In the genomic region with DNA sequence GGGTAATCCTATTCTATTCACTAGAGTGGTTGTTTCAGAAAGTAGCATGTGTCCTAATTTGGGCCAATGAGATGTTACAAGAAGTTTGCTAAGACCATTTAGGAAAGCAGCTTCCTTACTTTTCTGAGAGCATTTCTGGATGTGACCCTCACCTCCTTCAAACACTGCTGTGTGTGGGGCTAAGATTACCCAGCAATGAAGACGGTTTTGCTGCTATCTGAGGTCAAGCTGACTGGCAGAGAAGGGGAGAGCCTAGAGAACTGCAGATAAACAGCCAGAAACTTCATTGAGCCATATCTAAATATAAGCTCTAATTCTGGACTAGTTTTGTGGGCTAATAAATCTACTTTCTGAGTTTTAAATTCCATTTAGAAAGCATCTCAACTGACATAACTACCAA, we compare ENCODE assay signal across 9 cellular contexts. TPM values are rescaled to one million over a fixed set of nuclear protein-coding genes. Genes with fewer than 3 reads are reported as not detected.
"Had no signal": no experiment of that assay in that cellular context is flagged by ENCODE, and none has a peak within 500 bp of the region (broad histone marks: within the 10 kb centered on the region; RNA-seq: fewer than 3 reads in every experiment).

No MANE protein-coding gene starts in this region.

- H3K4me3 Mint-ChIP-seq: IgD-negative memory B cell had no signal

- H3K9me3 Mint-ChIP-seq: IgD-negative memory B cell had no signal

- FAIRE-seq: HepG2, HTR-8/SVneo had no signal

- ATAC-seq: HepG2 had no signal

- H3K27ac ChIP-seq: HL-60 had no signal

- H3K4me1 Mint-ChIP-seq: IgD-negative memory B cell had no signal

- DNase-seq: IMR-90, KBM-7, KG1 had no signal

RNA-seq across cellular contexts. Expression of gene ZAR1, which starts 36.4 kb away (rescaled TPM):
- total RNA-seq: HepG2, HT-29, HT1080, IMR-90 had no signal
- polyA plus RNA-seq: HepG2, IgD-negative memory B cell, IMR-90 had no signal

RNA-seq across cellular contexts. Expression of gene SLC10A4, which starts 43.3 kb away (rescaled TPM):
- total RNA-seq: HT-29, IMR-90 had no signal
- polyA plus RNA-seq: IgD-negative memory B cell, IMR-90 had no signal
